Comparison of ENCODE assay signal across 8 cellular contexts in the genomic region with DNA sequence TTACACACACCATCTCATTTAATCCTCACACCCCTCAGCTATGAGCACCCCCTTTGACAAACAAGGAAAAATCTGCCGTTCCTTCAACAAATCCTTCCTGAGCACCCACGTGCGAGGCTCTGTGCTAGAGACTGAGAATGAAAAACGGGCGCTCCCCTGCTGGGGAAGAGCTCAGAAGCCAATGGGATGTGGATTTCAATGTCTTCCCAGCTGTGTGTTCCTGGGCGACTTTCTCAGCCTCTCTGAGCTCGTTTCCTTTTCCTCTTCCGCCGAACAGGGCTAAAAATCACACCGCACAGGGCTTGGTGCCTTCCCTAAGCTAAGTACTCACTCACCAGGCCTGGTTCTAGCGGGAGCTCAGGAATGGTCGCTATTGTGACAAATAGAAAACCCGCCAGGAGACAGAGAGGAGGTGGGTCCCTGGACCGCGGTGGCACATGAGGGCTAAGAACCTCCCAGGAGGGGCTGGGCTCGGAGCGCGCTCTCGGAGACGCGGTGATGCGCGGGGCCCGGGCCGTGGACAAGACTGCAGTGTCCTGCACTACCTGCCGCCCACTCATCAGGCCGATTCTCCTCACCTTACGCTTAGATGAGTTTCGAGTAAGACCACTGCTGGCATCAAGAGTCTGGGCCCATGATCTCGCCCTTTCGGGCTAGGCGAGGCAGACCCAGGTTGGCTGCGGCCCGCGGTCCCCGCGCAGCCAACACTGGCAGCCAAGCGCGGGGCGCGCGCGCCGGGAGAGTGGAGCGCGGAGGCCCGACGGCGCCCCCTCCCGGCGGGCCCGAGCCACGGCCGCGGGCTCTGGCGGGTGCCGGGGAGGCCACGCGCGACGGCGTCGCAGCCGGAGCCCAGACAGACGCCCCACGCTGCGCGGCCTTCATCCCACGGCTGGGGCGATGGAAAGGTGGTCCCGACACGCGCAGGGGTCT. TPM values are rescaled to one million over a fixed set of nuclear protein-coding genes. Genes with fewer than 3 reads are reported as not detected.
DNase-seq lines count a peak whose midpoint lies in the region; ATAC-seq and TF ChIP-seq lines count a peak whose summit lies in the region.

No MANE protein-coding gene starts in this region.

- intact Hi-C loops in esophagus squamous epithelium (cut with DNase I): no loop called here
- intact Hi-C loops in naive thymus-derived CD4-positive, alpha-beta T cell (cut with micrococcal nuclease): loop anchor here in 1 of 2 donors (1.0 to 10.0 kb wide), 5 partner anchors 16 to 252 kb away; a partner anchor contains a TSS

- peaks cover 48% of the 10 kb centered on the region for H3K4me1 Mint-ChIP-seq in activated T-cell treated with anti-CD3 and anti-CD28 coated beads, Interleukin-2, amount 50 U/mL, for 24 hours (ENCODE audit: low read depth)
- peaks cover 6 to 41% (median 28%) of the 10 kb centered on the region in 7 donors for H3K4me1 Mint-ChIP-seq in naive thymus-derived CD4-positive, alpha-beta T cell
- peaks cover 28% of the 10 kb centered on the region for H3K4me1 Mint-ChIP-seq in stimulated activated naive CD8-positive, alpha-beta T cell treated with anti-CD3 and anti-CD28 coated beads, Interleukin-15, amount 100 ng/mL, for 72 hours

- H3K4me3 ChIP-seq in GM12875 (ENCODE audit: low read depth, low read length) (peak overlapping the region; percentile 61), esophagus squamous epithelium (peak overlapping the region; percentile 42 to 67 (median 50))
- H3K4me3 ChIP-seq in naive thymus-derived CD4-positive, alpha-beta T cell (ENCODE audit: low read length): peak overlapping the region; percentile 84

- peak overlapping the region; percentile 74 for H3K27ac Mint-ChIP-seq in activated T-cell treated with anti-CD3 and anti-CD28 coated beads, Interleukin-2, amount 50 U/mL, for 24 hours
- peak overlapping the region in 3 of 9 donors; percentile 67 to 86 (median 72) for H3K27ac Mint-ChIP-seq in naive thymus-derived CD4-positive, alpha-beta T cell
- H3K27ac Mint-ChIP-seq in stimulated activated naive CD8-positive, alpha-beta T cell treated with anti-CD3 and anti-CD28 coated beads, Interleukin-15, amount 100 ng/mL, for 72 hours: no peak overlapping the region

- CTCF ChIA-PET in naive thymus-derived CD4-positive, alpha-beta T cell (lab: Charles Lee): interaction anchor here (0.6 to 3.4 kb wide), 6 partner anchors 16 to 251 kb away, joined by 3 to 18 read pairs (median 7); no protein-coding TSS in a partner anchor

- peaks cover 27% of the 10 kb centered on the region for H3K27me3 Mint-ChIP-seq in activated T-cell treated with anti-CD3 and anti-CD28 coated beads, Interleukin-2, amount 50 U/mL, for 24 hours
- peaks cover 26 to 56% (median 33%) of the 10 kb centered on the region in 5 donors for H3K27me3 Mint-ChIP-seq in naive thymus-derived CD4-positive, alpha-beta T cell
- H3K27me3 Mint-ChIP-seq in stimulated activated naive CD8-positive, alpha-beta T cell treated with anti-CD3 and anti-CD28 coated beads, Interleukin-15, amount 100 ng/mL, for 72 hours: peaks cover 68% of the 10 kb centered on the region

- peak; percentile 80 for TF ChIP-seq CTCF in GM12875 (IDR thresholded peaks at IDR 0.05; ENCODE audit: borderline replicate concordance, insufficient read depth, low read depth, low read length)
- TF ChIP-seq CTCF in esophagus squamous epithelium (IDR thresholded peaks at IDR 0.05): peak in 4 of 6 experiments; percentile 86 to 96 (median 90)

- H3K36me3 ChIP-seq in esophagus squamous epithelium: peaks cover 0 to 4% (median 0%) of the 10 kb centered on the region in 3 donors
- H3K36me3 ChIP-seq in naive thymus-derived CD4-positive, alpha-beta T cell (ENCODE audit: control insufficient read depth in 2 of 3, insufficient read depth in 3 of 3, low read length in 3 of 3): no peaks in the 10 kb centered on the region

- peaks cover 0 to 39% (median 0%) of the 10 kb centered on the region in 4 donors for H3K27me3 ChIP-seq in esophagus squamous epithelium
- no peaks in the 10 kb centered on the region for H3K27me3 ChIP-seq in naive thymus-derived CD4-positive, alpha-beta T cell (ENCODE audit: control insufficient read depth in 2 of 2, insufficient read depth in 2 of 2, low read length in 2 of 2)

- POLR2A ChIA-PET in naive thymus-derived CD4-positive, alpha-beta T cell (lab: Charles Lee): interaction anchor here (1.2 to 1.5 kb wide), 3 partner anchors 14 to 53 kb away, joined by 3 to 9 read pairs (median 3); a partner anchor contains a TSS

- WGBS in esophagus squamous epithelium, 2 donors: 16 to 25% methylated on average over 9 to 26 of the region's 73 CpGs

- ATAC-seq in naive thymus-derived CD4-positive, alpha-beta T cell: peak; percentile 91
- peak; percentile 82 for ATAC-seq in stimulated activated naive CD8-positive, alpha-beta T cell treated with anti-CD3 and anti-CD28 coated beads, Interleukin-15, amount 100 ng/mL, for 72 hours
- no peak for ATAC-seq in HG03460 (IDR thresholded peaks at IDR 0.05; ENCODE audit: unreplicated experiment)

- no peaks in the 10 kb centered on the region for H3K9me3 ChIP-seq in esophagus squamous epithelium
- H3K9me3 ChIP-seq in naive thymus-derived CD4-positive, alpha-beta T cell (ENCODE audit: control insufficient read depth in 2 of 3, low read length in 3 of 3): no peaks in the 10 kb centered on the region

- peaks cover 17% of the 10 kb centered on the region for H3K36me3 Mint-ChIP-seq in activated T-cell treated with anti-CD3 and anti-CD28 coated beads, Interleukin-2, amount 50 U/mL, for 24 hours (ENCODE audit: low read depth)
- peaks cover 0 to 11% (median 4%) of the 10 kb centered on the region in 5 donors for H3K36me3 Mint-ChIP-seq in naive thymus-derived CD4-positive, alpha-beta T cell

- H3K4me3 Mint-ChIP-seq in activated T-cell treated with anti-CD3 and anti-CD28 coated beads, Interleukin-2, amount 50 U/mL, for 24 hours: peak overlapping the region; percentile 75
- H3K4me3 Mint-ChIP-seq in naive thymus-derived CD4-positive, alpha-beta T cell: peak overlapping the region; percentile 70 to 83 (median 78)
- peak overlapping the region; percentile 68 to 82 for H3K4me3 Mint-ChIP-seq in stimulated activated naive CD8-positive, alpha-beta T cell treated with anti-CD3 and anti-CD28 coated beads, Interleukin-15, amount 100 ng/mL, for 72 hours

- peak overlapping the region; percentile 63 to 88 (median 70) for H3K27ac ChIP-seq in esophagus squamous epithelium
- H3K27ac ChIP-seq in naive thymus-derived CD4-positive, alpha-beta T cell (ENCODE audit: low read depth, low read length): peak overlapping the region; percentile 56

- no peak for TF ChIP-seq POLR2A in esophagus squamous epithelium (IDR thresholded peaks at IDR 0.05)

- H3K9me3 Mint-ChIP-seq in activated T-cell treated with anti-CD3 and anti-CD28 coated beads, Interleukin-2, amount 50 U/mL, for 24 hours: no peaks in the 10 kb centered on the region
- no peaks in the 10 kb centered on the region for H3K9me3 Mint-ChIP-seq in naive thymus-derived CD4-positive, alpha-beta T cell
- H3K9me3 Mint-ChIP-seq in stimulated activated naive CD8-positive, alpha-beta T cell treated with anti-CD3 and anti-CD28 coated beads, Interleukin-15, amount 100 ng/mL, for 72 hours: no peaks in the 10 kb centered on the region

- H3K4me1 ChIP-seq in esophagus squamous epithelium: peaks cover 38 to 59% (median 43%) of the 10 kb centered on the region in 3 donors
- peaks cover 16 to 48% of the 10 kb centered on the region in 2 donors for H3K4me1 ChIP-seq in naive thymus-derived CD4-positive, alpha-beta T cell (ENCODE audit: control insufficient read depth in 2 of 2, insufficient read depth in 2 of 2, low read length in 2 of 2)

- DNase-seq in NCI-H460 (ENCODE audit: extremely low read depth, low read depth) (peak; percentile 26), esophagus squamous epithelium (lab: John Stamatoyannopoulos, UW) (no peak), H4 (ENCODE audit: low spot score) (no peak)
- peak; percentile 81 for DNase-seq in activated T-cell treated with anti-CD3 and anti-CD28 coated beads, Interleukin-2, amount 50 U/mL, for 24 hours
- DNase-seq in naive thymus-derived CD4-positive, alpha-beta T cell: peak; percentile 49 to 77 (median 66)
- peak; percentile 50 to 66 for DNase-seq in stimulated activated naive CD8-positive, alpha-beta T cell treated with anti-CD3 and anti-CD28 coated beads, Interleukin-15, amount 100 ng/mL, for 72 hours

RNA-seq across cellular contexts. Expression of a gene that starts 17.0 kb away (rescaled TPM):
- total RNA-seq in NCI-H460 (2014; rRNA removed; shearing (Covaris generic)): not detected in 2 replicates
- polyA plus RNA-seq in NCI-H460 (2014; cell fraction: nucleus; rRNA removed): not detected in 2 replicates
- total RNA-seq in esophagus squamous epithelium: not detected
- not detected for total RNA-seq in naive thymus-derived CD4-positive, alpha-beta T cell
- not detected for polyA plus RNA-seq in naive thymus-derived CD4-positive, alpha-beta T cell
- not detected in 2 replicates for total RNA-seq in H4 (2014; rRNA removed; shearing (Covaris generic))

RNA-seq across cellular contexts. Expression of a gene that starts 26.6 kb away (rescaled TPM):
- total RNA-seq in NCI-H460 (2014; rRNA removed; shearing (Covaris generic)): 16.6 and 17.9 TPM in 2 replicates
- polyA plus RNA-seq in NCI-H460 (2014; cell fraction: nucleus; rRNA removed): 21.4 and 29.3 TPM in 2 replicates
- total RNA-seq in esophagus squamous epithelium: 10 to 100 TPM; 17.1 to 38.3 (median 32.6) TPM
- 10 to 100 TPM in 4 of 5 experiments, 1 to 10 TPM in 1; 5.5 to 14.2 (median 12.9) TPM for total RNA-seq in naive thymus-derived CD4-positive, alpha-beta T cell
- 1 to 10 TPM; 4.3 to 8.4 TPM for polyA plus RNA-seq in naive thymus-derived CD4-positive, alpha-beta T cell
- 13.6 and 22.9 TPM in 2 replicates for total RNA-seq in H4 (2014; rRNA removed; shearing (Covaris generic))

RNA-seq across cellular contexts. Expression of a gene that starts 57.0 kb away (rescaled TPM):
- not detected in 2 replicates for total RNA-seq in NCI-H460 (2014; rRNA removed; shearing (Covaris generic))
- polyA plus RNA-seq in NCI-H460 (2014; cell fraction: nucleus; rRNA removed): 0.10 TPM in 1 of 2 replicates, not detected in the other
- 10 to 100 TPM in 1 of 4 donors, 1 to 10 TPM in 3; 5.2 to 18.6 (median 9.8) TPM for total RNA-seq in esophagus squamous epithelium
- 1 to 10 TPM in 2 of 5 experiments, under 1 TPM in 3; 0.46 to 4.9 (median 0.80) TPM for total RNA-seq in naive thymus-derived CD4-positive, alpha-beta T cell
- polyA plus RNA-seq in naive thymus-derived CD4-positive, alpha-beta T cell: not detected
- 0.77 and 1.3 TPM in 2 replicates for total RNA-seq in H4 (2014; rRNA removed; shearing (Covaris generic))

Comparison
In these comparisons a context has a peak if more than half of its experiments do, and no peak if none do; other contexts are left out.
1. DNase-seq: peak in NCI-H460 (single experiment), activated T-cell treated with anti-CD3 and anti-CD28 coated beads, Interleukin-2, amount 50 U/mL, for 24 hours (single experiment), naive thymus-derived CD4-positive, alpha-beta T cell (9 of 9) and stimulated activated naive CD8-positive, alpha-beta T cell treated with anti-CD3 and anti-CD28 coated beads, Interleukin-15, amount 100 ng/mL, for 72 hours (2 of 2); none in esophagus squamous epithelium (single experiment) and H4 (single experiment).
2. Peak in every context shown above with its lines, with median percentiles within 50 percentile points of each other: H3K4me3 ChIP-seq and H3K4me3 Mint-ChIP-seq.